ENCODE assay signal across 8 cellular contexts in the genomic region with DNA sequence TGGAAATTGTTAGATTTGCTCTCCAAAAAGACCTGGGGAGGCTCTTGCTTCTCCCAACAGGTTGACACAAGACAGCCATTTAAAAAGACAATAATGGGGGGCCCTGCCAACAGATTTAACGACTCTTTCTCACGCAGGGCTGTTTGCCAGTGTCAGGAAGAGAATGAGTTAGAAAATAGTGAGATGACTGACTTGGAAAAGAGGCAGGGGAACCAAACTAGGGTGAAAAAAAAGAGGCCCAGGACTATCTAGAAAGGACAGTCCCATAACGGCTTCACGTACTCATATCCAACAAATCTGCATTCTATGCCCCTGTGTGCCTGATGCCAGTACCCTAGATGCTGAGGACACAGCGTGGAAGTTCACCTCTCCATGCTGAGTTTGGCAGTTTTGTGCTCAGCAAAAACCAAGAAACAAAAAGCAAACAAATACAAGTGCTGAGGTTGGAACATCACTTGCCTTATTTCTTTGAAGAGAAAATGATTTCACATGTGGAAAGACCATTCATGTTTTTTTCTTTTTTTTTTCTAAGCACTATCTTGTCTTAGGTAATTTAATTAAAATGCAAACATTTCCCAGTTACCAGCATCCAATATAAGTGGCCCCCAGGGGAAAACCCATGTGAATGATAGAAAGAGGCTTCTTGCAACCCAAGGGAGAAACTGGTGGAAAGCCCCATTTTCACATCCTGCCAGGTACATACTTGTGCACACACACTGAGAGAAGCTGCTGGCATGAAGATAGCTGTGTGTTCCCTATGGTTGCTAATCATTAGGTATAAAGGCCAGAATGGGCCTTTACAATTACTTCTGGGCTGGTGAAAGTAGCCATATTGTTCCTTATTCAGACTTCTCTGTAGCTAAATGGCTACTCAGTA. TPM values are rescaled to one million over a fixed set of nuclear protein-coding genes. Genes with fewer than 3 reads are reported as not detected.
A peak's percentile ranks its signal among the peaks of the same experiment; 100 is the strongest.
DNase-seq lines count a peak whose midpoint lies in the region; ATAC-seq and TF ChIP-seq lines count a peak whose summit lies in the region.

No MANE protein-coding gene starts in this region.

- H3K27ac Mint-ChIP-seq in central memory CD8-positive, alpha-beta T cell (ENCODE audit: low read depth) = peak overlapping the region; percentile 85

- no peaks in the 10 kb centered on the region for H3K27me3 Mint-ChIP-seq in central memory CD8-positive, alpha-beta T cell

- H3K36me3 ChIP-seq in MG63 (no peaks in the 10 kb centered on the region), heart right ventricle (peaks cover 0 to 16% (median 0%) of the 10 kb centered on the region in 9 donors), ovary (no peaks in the 10 kb centered on the region)

- no peaks in the 10 kb centered on the region for H3K9me3 Mint-ChIP-seq in central memory CD8-positive, alpha-beta T cell

- peaks cover 23% of the 10 kb centered on the region for H3K36me3 Mint-ChIP-seq in central memory CD8-positive, alpha-beta T cell (ENCODE audit: insufficient read depth)

- 80 to 83% methylated on average over 5 of the region's 5 CpGs for WGBS in heart right ventricle, 2 donors
- WGBS in ovary, 3 donors = 79 to 87% (median 82%) methylated on average over 5 of the region's 5 CpGs

- ATAC-seq in GM21360 (IDR thresholded peaks at IDR 0.05; ENCODE audit: unreplicated experiment) = peak; percentile 69
- peak; percentile 72 for ATAC-seq in HG03457 (IDR thresholded peaks at IDR 0.05; ENCODE audit: unreplicated experiment)
- peak; percentile 71 for ATAC-seq in central memory CD8-positive, alpha-beta T cell (replicated peaks; ENCODE audit: extremely low read depth, poor library complexity, severe bottlenecking)
- no peak for ATAC-seq in heart right ventricle

- H3K4me3 Mint-ChIP-seq in central memory CD8-positive, alpha-beta T cell = peak overlapping the region; percentile 37

- no peaks in the 10 kb centered on the region for H3K9me3 ChIP-seq in MG63
- H3K9me3 ChIP-seq in heart right ventricle = no peaks in the 10 kb centered on the region
- no peaks in the 10 kb centered on the region for H3K9me3 ChIP-seq in ovary

- intact Hi-C loops in heart right ventricle (cut with DNase I) = loop anchor here in 4 of 10 donors (5.0 to 10.0 kb wide), 3 partner anchors 74 to 143 kb away; no protein-coding TSS in a partner anchor
- intact Hi-C loops in ovary (cut with DNase I) = no loop called here

- H3K4me1 ChIP-seq in heart right ventricle (peaks cover 2 to 57% (median 24%) of the 10 kb centered on the region in 9 donors), ovary (ENCODE audit: insufficient read depth) (no peaks in the 10 kb centered on the region)

- no peak for TF ChIP-seq CTCF in GM12865 (IDR thresholded peaks at IDR 0.05; ENCODE audit: insufficient read depth, low read depth, low read length, missing control alignments)
- no peak for TF ChIP-seq CTCF in heart right ventricle (IDR thresholded peaks at IDR 0.05)
- TF ChIP-seq CTCF in ovary (IDR thresholded peaks at IDR 0.05) = no peak

- no peak overlapping the region; the same call in 1 of the 2 replicates for H3K4me3 ChIP-seq in GM12865 (ENCODE audit: low read depth, low read length)
- H3K4me3 ChIP-seq in MG63 = no peak overlapping the region
- no peak overlapping the region for H3K4me3 ChIP-seq in heart right ventricle
- H3K4me3 ChIP-seq in ovary = no peak overlapping the region

- H3K27me3 ChIP-seq in MG63 (no peaks in the 10 kb centered on the region), heart right ventricle (no peaks in the 10 kb centered on the region), ovary (no peaks in the 10 kb centered on the region)

- H3K27ac ChIP-seq in heart right ventricle (peak overlapping the region in 1 of 10 donors; percentile 20), ovary (no peak overlapping the region)

- peaks cover 76% of the 10 kb centered on the region for H3K4me1 Mint-ChIP-seq in central memory CD8-positive, alpha-beta T cell

- no peak for TF ChIP-seq EP300 in ovary (IDR thresholded peaks at IDR 0.05)

- TF ChIP-seq POLR2A in ovary (IDR thresholded peaks at IDR 0.05) = no peak

- DNase-seq in GM12865 (ENCODE audit: low read depth) = peak; percentile 94
- no peak for DNase-seq in central memory CD8-positive, alpha-beta T cell (ENCODE audit: low spot score in 2 of 2)
- DNase-seq in MG63 = no peak
- no peak for DNase-seq in kidney glomerular epithelial cell (lab: John Stamatoyannopoulos, UW)
- no peak for DNase-seq in heart right ventricle
- no peak for DNase-seq in ovary

RNA-seq across cellular contexts. Expression of gene WIPF1, which starts 10.6 kb away (rescaled TPM):
- 4.3 and 4.6 TPM in 2 replicates for total RNA-seq in MG63 (2014; rRNA removed; shearing (Covaris generic); ENCODE audit: low replicate concordance)
- total RNA-seq in heart right ventricle (10 to 100 TPM; 12.4 to 48.1 (median 15.6) TPM), ovary (10 to 100 TPM in 6 of 7 donors, 1 to 10 TPM in 1; 9.7 to 42.6 (median 24.4) TPM)
- polyA plus RNA-seq in heart right ventricle (10 to 100 TPM in 1 of 2 donors, 1 to 10 TPM in 1; 9.1 to 16.6 TPM), ovary (10 to 100 TPM; 13.3 to 34.7 TPM)

Comparison
In these comparisons a context has a peak if more than half of its experiments do, and no peak if none do; other contexts are left out.
1. ATAC-seq: peak in GM21360 (single experiment), HG03457 (single experiment) and central memory CD8-positive, alpha-beta T cell (single experiment); none in heart right ventricle (0 of 8).